8 cellular contexts compared by ENCODE assay signal in genomic region chr19:4969772-4970531, GRCh38. TPM values are rescaled to one million over a fixed set of nuclear protein-coding genes. Genes with fewer than 3 reads are reported as not detected.
DNase-seq lines count a peak whose midpoint lies in the region; TF ChIP-seq lines count a peak whose summit lies in the region.

No MANE protein-coding gene starts in this region.

- H3K4me3 ChIP-seq in astrocyte of the spinal cord (ENCODE audit: low read depth, low read length) (peak overlapping the region; percentile 86), lower leg skin (ENCODE audit: low read depth, poor library complexity, severe bottlenecking) (peak overlapping the region; percentile 34), transverse colon (peak overlapping the region; percentile 67 to 90 (median 84))

- no peaks in the 10 kb centered on the region for H3K27me3 ChIP-seq in transverse colon

- 2 to 5% methylated on average over 23 to 25 of the region's 25 CpGs for WGBS in lower leg skin, 2 donors
- WGBS in transverse colon (ENCODE audit: low coverage in 1 of 2), 2 donors = 3% methylated on average over 25 of the region's 25 CpGs; no CpG with 5 or more reads in 1 of the 2 donors

- no peaks in the 10 kb centered on the region for H3K36me3 ChIP-seq in transverse colon

- in situ Hi-C loops in astrocyte of the spinal cord (cut with HindIII; ENCODE audit: low sequenced_read_pairs) = no loop called here
- in situ Hi-C loops in transverse colon (cut with MboI; ENCODE audit: low pct_ligation_motif_present in 1 of 4, low pct_unique_long_range_greater_than_20kb in 1 of 4, low sequenced_read_pairs in 3 of 4) = no loop called here

- no peak for TF ChIP-seq POLR2A in lower leg skin (IDR thresholded peaks at IDR 0.05)
- TF ChIP-seq POLR2A in transverse colon (IDR thresholded peaks at IDR 0.05) = no peak

- DNase-seq in NCI-H2171 treated with DMSO at 0.1 percent for 48 hours (lab: John Stamatoyannopoulos, UW) (peak; percentile 29), NCI-H2171 (lab: John Stamatoyannopoulos, UW) (no peak), NAMALWA (ENCODE audit: low spot score) (peak; percentile 65), astrocyte of the spinal cord (ENCODE audit: low read depth, low spot score) (peak; percentile 18), lower leg skin (ENCODE audit: low spot score in 2 of 2) (no peak), transverse colon (no peak), NCI-H446 (lab: John Stamatoyannopoulos, UW) (no peak), NCI-H187 treated with DMSO at 0.1 percent for 48 hours (lab: John Stamatoyannopoulos, UW) (no peak)

- TF ChIP-seq CTCF in astrocyte of the spinal cord (IDR thresholded peaks at IDR 0.05; ENCODE audit: low read depth, low read length) = no peak
- TF ChIP-seq CTCF in lower leg skin (IDR thresholded peaks at IDR 0.05) = no peak
- TF ChIP-seq CTCF in transverse colon (IDR thresholded peaks at IDR 0.05) = no peak

- H3K4me1 ChIP-seq in transverse colon = peaks cover 5 to 53% (median 37%) of the 10 kb centered on the region in 4 donors

- peak overlapping the region; percentile 73 to 76 (median 74) for H3K27ac ChIP-seq in transverse colon

- TF ChIP-seq EP300 in transverse colon (IDR thresholded peaks at IDR 0.05; ENCODE audit: low read depth) = no peak

- intact Hi-C loops in lower leg skin (cut with DNase I; ENCODE audit: low total_unique reads) = no loop called here
- intact Hi-C loops in transverse colon (cut with DNase I; ENCODE audit: low total_unique reads) = loop anchor here (5.0 kb wide), 1 partner anchor 1487 kb away; the partner anchor contains the start of gene SLC25A23

- H3K9me3 ChIP-seq in transverse colon = no peaks in the 10 kb centered on the region

RNA-seq across cellular contexts. Expression of gene KDM4B, which starts 1.0 kb away (rescaled TPM):
- 10 to 100 TPM; 40.1 to 71.4 (median 51.3) TPM for total RNA-seq in lower leg skin
- total RNA-seq in transverse colon = 10 to 100 TPM; 26.6 to 84.2 (median 39.9) TPM

Comparison
In these comparisons a context has a peak if more than half of its experiments do, and no peak if none do; other contexts are left out.
1. DNase-seq: peak in NCI-H2171 treated with DMSO at 0.1 percent for 48 hours (single experiment), NAMALWA (single experiment) and astrocyte of the spinal cord (single experiment); none in NCI-H2171 (single experiment), lower leg skin (0 of 2), transverse colon (single experiment), NCI-H446 (0 of 2) and NCI-H187 treated with DMSO at 0.1 percent for 48 hours (single experiment).
2. H3K4me3 ChIP-seq: peak in every context shown above with its lines; median percentile 86 in astrocyte of the spinal cord; 84 in transverse colon; 34 in lower leg skin.